In the genomic region with DNA sequence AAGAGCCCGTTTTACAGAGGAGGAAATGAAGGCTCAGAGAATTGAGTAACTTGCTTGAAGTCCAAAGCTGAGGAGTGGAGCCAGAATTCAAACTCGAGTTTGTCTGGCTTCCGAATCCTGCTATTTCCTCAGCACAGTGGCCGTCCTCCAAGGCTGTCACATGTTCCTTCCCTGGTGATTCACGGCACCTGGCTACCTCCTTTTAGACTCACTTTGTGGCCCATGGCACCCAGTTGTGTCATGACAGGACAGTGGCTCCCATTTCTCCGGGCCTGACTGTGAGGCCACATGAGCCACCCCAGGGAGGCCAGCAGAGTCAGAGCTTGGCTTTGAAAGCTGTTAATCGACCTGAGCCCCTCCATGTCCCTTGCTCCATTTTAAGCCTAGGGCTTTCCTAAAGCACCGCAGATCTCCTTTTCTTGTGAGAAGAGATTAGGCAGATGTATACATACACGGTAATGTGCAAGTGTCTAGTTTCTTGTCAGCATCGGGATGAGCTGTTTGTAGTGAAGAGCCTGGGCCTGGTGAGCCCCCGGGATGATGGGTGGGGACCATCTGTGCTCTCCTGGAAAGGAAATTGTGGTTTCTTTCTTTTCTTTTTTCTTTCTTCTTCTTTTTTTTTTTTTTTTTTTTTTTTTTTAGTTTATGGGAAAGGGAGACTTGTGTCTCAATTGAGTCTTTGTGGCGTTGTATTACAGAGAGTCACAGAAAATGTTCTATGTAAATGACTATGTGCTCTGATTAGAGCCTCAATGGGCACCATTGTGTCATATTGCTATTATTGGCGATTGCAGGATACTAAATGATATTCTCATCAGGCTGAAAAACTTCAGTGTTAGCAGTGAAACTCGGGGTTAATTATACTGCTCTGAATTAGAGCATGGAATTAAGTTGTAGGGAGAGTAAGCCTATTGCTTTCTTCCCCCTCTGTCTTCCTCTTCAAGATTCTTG, we compare ENCODE assay signal across 12 cellular contexts. TPM values are rescaled to one million over a fixed set of nuclear protein-coding genes. Genes with fewer than 3 reads are reported as not detected.
DNase-seq lines count a peak whose midpoint lies in the region; ATAC-seq and TF ChIP-seq lines count a peak whose summit lies in the region.
"Had no signal": no experiment of that assay in that cellular context is flagged by ENCODE, and none has a peak within 500 bp of the region (broad histone marks: within the 10 kb centered on the region; RNA-seq: fewer than 3 reads in every experiment).

No MANE protein-coding gene starts in this region.

- H2AK5ac ChIP-seq in trophoblast cell (ENCODE audit: low read length) = no peak overlapping the region

- peaks cover 3 to 9% of the 10 kb centered on the region in 2 donors for H3K36me3 Mint-ChIP-seq in activated T-cell treated with anti-CD3 and anti-CD28 coated beads, Interleukin-2, amount 50 U/mL, for 72 hours (ENCODE audit: insufficient read depth in 2 of 2)

- no peak overlapping the region for H3K9ac ChIP-seq in trophoblast cell (ENCODE audit: low read length)

- H3K4me3 Mint-ChIP-seq in activated T-cell treated with anti-CD3 and anti-CD28 coated beads, Interleukin-2, amount 50 U/mL, for 72 hours = peak overlapping the region; percentile 33 to 59

- intact Hi-C loops in body of pancreas (cut with DNase I) = no loop called here
- intact Hi-C loops in tibial artery (cut with DNase I; ENCODE audit: low total_unique reads) = no loop called here

- peak; percentile 23 to 54 for ATAC-seq in activated T-cell treated with anti-CD3 and anti-CD28 coated beads, Interleukin-2, amount 50 U/mL, for 72 hours (replicated peaks in 1 of 2)
- ATAC-seq in body of pancreas = no peak
- ATAC-seq: HCT116, HepG2 had no signal

- no peak overlapping the region for H3K4me2 ChIP-seq in trophoblast cell (ENCODE audit: low read length)

- no peak overlapping the region for H2AFZ ChIP-seq in trophoblast cell (ENCODE audit: insufficient read depth, low read length, poor library complexity)

- H3K36me3 ChIP-seq in body of pancreas (replicated peaks in 1 of 2; ENCODE audit: insufficient read depth in 1 of 2, low read depth in 2 of 2) (no peaks in the 10 kb centered on the region), tibial artery (no peaks in the 10 kb centered on the region), trophoblast cell (ENCODE audit: control insufficient read depth in 1 of 2, insufficient read depth in 2 of 2, low read length in 2 of 2) (no peaks in the 10 kb centered on the region)

- no peaks in the 10 kb centered on the region for H3K27me3 ChIP-seq in body of pancreas
- H3K27me3 ChIP-seq in tibial artery = no peaks in the 10 kb centered on the region
- no peaks in the 10 kb centered on the region for H3K27me3 ChIP-seq in trophoblast cell (ENCODE audit: insufficient read depth, low read length)

- H3K18ac ChIP-seq in trophoblast cell (ENCODE audit: low read length) = no peak overlapping the region

- H3K9me3 Mint-ChIP-seq in activated T-cell treated with anti-CD3 and anti-CD28 coated beads, Interleukin-2, amount 50 U/mL, for 72 hours = no peaks in the 10 kb centered on the region

- H3K4me1 ChIP-seq in body of pancreas (no peaks in the 10 kb centered on the region), tibial artery (peaks cover 0 to 3% (median 0%) of the 10 kb centered on the region in 4 donors), trophoblast cell (ENCODE audit: control insufficient read depth in 1 of 2, insufficient read depth in 2 of 2, low read length in 2 of 2) (peaks cover 0 to 3% of the 10 kb centered on the region in 2 experiments)

- no peak overlapping the region for H4K91ac ChIP-seq in trophoblast cell (ENCODE audit: low read depth, low read length)

- 74 to 83% methylated on average over 14 of the region's 14 CpGs for WGBS in body of pancreas, 2 donors
- WGBS in trophoblast cell (ENCODE audit: extremely low coverage, insufficient coverage, insufficient read length) = no CpG with 5 or more reads among the region's 14 CpGs

- H2BK12ac ChIP-seq in trophoblast cell (ENCODE audit: low read length) = no peak overlapping the region

- no peak for DNase-seq in activated T-cell treated with anti-CD3 and anti-CD28 coated beads, Interleukin-2, amount 50 U/mL, for 72 hours
- no peak for DNase-seq in activated T-cell treated with anti-CD3 and anti-CD28 coated beads, Interleukin-2, amount 50 U/mL, for 48 hours
- DNase-seq in body of pancreas = peak in 3 of 4 donors; percentile 35 to 40 (median 37)
- DNase-seq in middle frontal gyrus (ENCODE audit: extremely low spot score, low spot score) = peak; percentile 51
- DNase-seq in tibial artery = peak; percentile 85 to 87
- no peak for DNase-seq in foreskin fibroblast
- DNase-seq in NCI-H2029 (lab: John Stamatoyannopoulos, UW) = no peak
- DNase-seq in trophoblast cell = no peak
- DNase-seq: activated CD4-positive, alpha-beta T cell treated with anti-CD3 and anti-CD28 coated beads for 4 hours; cerebellar nuclear complex had no signal

- H3K23ac ChIP-seq in trophoblast cell (ENCODE audit: low read length) = no peak overlapping the region

- no peak for TF ChIP-seq POLR2A in body of pancreas (IDR thresholded peaks at IDR 0.05)

- H3K4me3 ChIP-seq in body of pancreas (no peak overlapping the region), tibial artery (no peak overlapping the region), foreskin fibroblast (ENCODE audit: low read depth in 1 of 2, low read length in 2 of 2) (no peak overlapping the region), trophoblast cell (ENCODE audit: low read depth, low read length) (no peak overlapping the region)

- H4K12ac ChIP-seq in trophoblast cell (ENCODE audit: low read depth, low read length) = no peak overlapping the region

- no peak overlapping the region for H4K8ac ChIP-seq in trophoblast cell (ENCODE audit: low read depth, low read length)

- no peak overlapping the region for H3K27ac ChIP-seq in body of pancreas
- no peak overlapping the region for H3K27ac ChIP-seq in tibial artery
- no peak overlapping the region for H3K27ac ChIP-seq in trophoblast cell (ENCODE audit: low read depth, low read length)

- H3K9me3 ChIP-seq in body of pancreas (no peaks in the 10 kb centered on the region), tibial artery (no peaks in the 10 kb centered on the region), trophoblast cell (ENCODE audit: insufficient read depth, low read depth, low read length) (no peaks in the 10 kb centered on the region)

- H2BK5ac ChIP-seq in trophoblast cell (ENCODE audit: low read depth, low read length, poor library complexity) = no peak overlapping the region

- H3K79me1 ChIP-seq in trophoblast cell (ENCODE audit: low read length) = no peaks in the 10 kb centered on the region

- H3K14ac ChIP-seq in trophoblast cell (ENCODE audit: low read length) = no peak overlapping the region

- no peak overlapping the region for H2BK120ac ChIP-seq in trophoblast cell (ENCODE audit: insufficient read depth, low read length, poor library complexity)

- H3K4ac ChIP-seq in trophoblast cell (ENCODE audit: low read depth, low read length) = no peak overlapping the region

- H3K27me3 Mint-ChIP-seq in activated T-cell treated with anti-CD3 and anti-CD28 coated beads, Interleukin-2, amount 50 U/mL, for 72 hours (ENCODE audit: low read depth) = no peaks in the 10 kb centered on the region

- peak overlapping the region; percentile 0 for H3K27ac Mint-ChIP-seq in activated T-cell treated with anti-CD3 and anti-CD28 coated beads, Interleukin-2, amount 50 U/mL, for 72 hours

- TF ChIP-seq CTCF in body of pancreas (IDR thresholded peaks at IDR 0.05) (no peak), tibial artery (IDR thresholded peaks at IDR 0.05) (no peak), foreskin fibroblast (IDR thresholded peaks at IDR 0.05; ENCODE audit: low read depth, low read length) (no peak)

- no peaks in the 10 kb centered on the region for H3K79me2 ChIP-seq in trophoblast cell (ENCODE audit: control insufficient read depth, insufficient read depth, low read length, poor library complexity)

- H3K4me1 Mint-ChIP-seq in activated T-cell treated with anti-CD3 and anti-CD28 coated beads, Interleukin-2, amount 50 U/mL, for 72 hours (ENCODE audit: low read depth) = peaks cover 68% of the 10 kb centered on the region

RNA-seq across cellular contexts. Expression of gene PTPRJ, which starts 54.8 kb away (rescaled TPM):
- total RNA-seq in activated T-cell treated with anti-CD3 and anti-CD28 coated beads, Interleukin-2, amount 50 U/mL, for 72 hours = 10 to 100 TPM; 36.6 to 50.6 TPM
- 10 to 100 TPM; 10.9 to 17.1 TPM for total RNA-seq in body of pancreas
- 5.4 TPM in 2 replicates for polyA plus RNA-seq in trophoblast cell (2013)

Comparison
In these comparisons a context has a peak if more than half of its experiments do, and no peak if none do; other contexts are left out.
1. DNase-seq: peak in body of pancreas (3 of 4), middle frontal gyrus (single experiment) and tibial artery (2 of 2); none in activated T-cell treated with anti-CD3 and anti-CD28 coated beads, Interleukin-2, amount 50 U/mL, for 72 hours (0 of 2), activated T-cell treated with anti-CD3 and anti-CD28 coated beads, Interleukin-2, amount 50 U/mL, for 48 hours (0 of 2), foreskin fibroblast (0 of 2), NCI-H2029 (single experiment) and trophoblast cell (0 of 2).